Comparison of ENCODE assay signal across 24 cellular contexts in genomic region chr16:67954421-67955196, GRCh38. TPM values are rescaled to one million over a fixed set of nuclear protein-coding genes. Genes with fewer than 3 reads are reported as not detected.
A peak's percentile ranks its signal among the peaks of the same experiment; 100 is the strongest.
DNase-seq lines count a peak whose midpoint lies in the region; ATAC-seq, FAIRE-seq and TF ChIP-seq lines count a peak whose summit lies in the region.
"Had no signal": no experiment of that assay in that cellular context is flagged by ENCODE, and none has a peak within 500 bp of the region (broad histone marks: within the 10 kb centered on the region; RNA-seq: fewer than 3 reads in every experiment).

No MANE protein-coding gene starts in this region.

- no peaks in the 10 kb centered on the region for H3K4me1 ChIP-seq in A549
- H3K4me1 ChIP-seq in neural progenitor cell = no peaks in the 10 kb centered on the region
- no peaks in the 10 kb centered on the region for H3K4me1 ChIP-seq in trophoblast cell (ENCODE audit: control insufficient read depth in 1 of 2, insufficient read depth in 2 of 2, low read length in 2 of 2)

- no peak overlapping the region for H3K18ac ChIP-seq in trophoblast cell (ENCODE audit: low read length)

- H3K4me3 ChIP-seq in A549 (no peak overlapping the region), neural progenitor cell (no peak overlapping the region), trophoblast cell (ENCODE audit: low read depth, low read length) (no peak overlapping the region)
- H3K4me3 ChIP-seq: K562, MG63, Peyer's patch had no signal

- H3K9me3 Mint-ChIP-seq in neural progenitor cell = no peaks in the 10 kb centered on the region

- TF ChIP-seq CTCF in A549 (IDR thresholded peaks at IDR 0.05) = no peak
- TF ChIP-seq CTCF in RWPE1 (conservative IDR thresholded peaks at IDR 0.05; ENCODE audit: low read depth) = no peak
- no peak for TF ChIP-seq CTCF in neural progenitor cell (IDR thresholded peaks at IDR 0.05)

- no peak overlapping the region for H3K9ac ChIP-seq in neural progenitor cell
- no peak overlapping the region for H3K9ac ChIP-seq in trophoblast cell (ENCODE audit: low read length)

- H3K4ac ChIP-seq in trophoblast cell (ENCODE audit: low read depth, low read length) = no peak overlapping the region

- H4K8ac ChIP-seq in trophoblast cell (ENCODE audit: low read depth, low read length) = no peak overlapping the region

- H2BK120ac ChIP-seq in trophoblast cell (ENCODE audit: insufficient read depth, low read length, poor library complexity) = no peak overlapping the region

- H2BK12ac ChIP-seq in trophoblast cell (ENCODE audit: low read length) = no peak overlapping the region

- no peaks in the 10 kb centered on the region for H3K4me1 Mint-ChIP-seq in neural progenitor cell

- CTCF ChIA-PET in A549 (lab: Yijun Ruan, JAX) (interaction anchor here (0.8 to 8.4 kb wide), 4 partner anchors 11 to 138 kb away, joined by 3 to 54 read pairs (median 6); partner anchors contain the start of gene LCAT), RWPE1 (lab: Yijun Ruan, JAX) (no interaction called here)

- H3K4me3 Mint-ChIP-seq in neural progenitor cell = no peak overlapping the region

- no peak for DNase-seq in A549 (ENCODE audit: low read depth in 1 of 2, low spot score in 1 of 2)
- no peak for DNase-seq in RWPE1 (ENCODE audit: low spot score)
- DNase-seq in left kidney (ENCODE audit: low read depth, low spot score) = peak; percentile 20
- no peak for DNase-seq in neural progenitor cell (ENCODE audit: low spot score)
- no peak for DNase-seq in stimulated activated CD4-positive, alpha-beta T cell treated with anti-CD3 and anti-CD28 coated beads, Interleukin-15, amount 100 ng/mL, for 24 hours
- no peak for DNase-seq in activated effector memory CD4-positive, alpha-beta T cell treated with anti-CD3 and anti-CD28 coated beads, Interleukin-2, amount 50 U/mL, for 16 hours
- no peak for DNase-seq in trophoblast cell
- DNase-seq: BE2C, EL, GF-D8, H7, MG63, NCI-H187 treated with DMSO at 0.1 percent for 48 hours, NCI-H2227 treated with DMSO at 0.1 percent for 48 hours, NCI-H524, NCI-H774, Peyer's patch, SHP77 had no signal

- peaks cover 3% of the 10 kb centered on the region for H3K27me3 Mint-ChIP-seq in neural progenitor cell (ENCODE audit: insufficient read depth, low read depth)

- no peaks in the 10 kb centered on the region for H3F3A ChIP-seq in neural progenitor cell (ENCODE audit: low read depth)

- POLR2A ChIA-PET in A549 (lab: Yijun Ruan, JAX) = interaction anchor here (0.5 kb wide), 1 partner anchor 86 kb away, joined by 5 read pairs; no protein-coding TSS in a partner anchor
- POLR2A ChIA-PET in RWPE1 (lab: Yijun Ruan, JAX; ENCODE audit: low non-redundant PET) = no interaction called here

- H2BK5ac ChIP-seq in trophoblast cell (ENCODE audit: low read depth, low read length, poor library complexity) = no peak overlapping the region

- H3K27me3 ChIP-seq in neural progenitor cell (no peaks in the 10 kb centered on the region), trophoblast cell (ENCODE audit: insufficient read depth, low read length) (no peaks in the 10 kb centered on the region)
- H3K27me3 ChIP-seq: BE2C, MG63, Peyer's patch had no signal

- no peak overlapping the region for H4K91ac ChIP-seq in trophoblast cell (ENCODE audit: low read depth, low read length)

- FAIRE-seq in A549 (lab: Jason Lieb, UNC) = no peak
- FAIRE-seq: D721Med, K562 had no signal

- H3K36me3 Mint-ChIP-seq in neural progenitor cell = no peaks in the 10 kb centered on the region

- WGBS in A549 (ENCODE audit: missing lambda C conversion rate) = 85% methylated on average over 10 of the region's 10 CpGs
- WGBS in trophoblast cell (ENCODE audit: extremely low coverage, insufficient coverage, insufficient read length) = no CpG with 5 or more reads among the region's 10 CpGs

- no peak for TF ChIP-seq RAD21 in A549 (conservative IDR thresholded peaks at IDR 0.05 in 1 of 2, IDR thresholded peaks at IDR 0.05 in 1 of 2)

- H2AK5ac ChIP-seq in trophoblast cell (ENCODE audit: low read length) = no peak overlapping the region

- no peak overlapping the region for H3K14ac ChIP-seq in trophoblast cell (ENCODE audit: low read length)

- no peak overlapping the region for H3K23ac ChIP-seq in trophoblast cell (ENCODE audit: low read length)

- H4K20me1 ChIP-seq in neural progenitor cell (ENCODE audit: low read depth) = no peaks in the 10 kb centered on the region

- H3K79me2 ChIP-seq in neural progenitor cell (ENCODE audit: low read depth) (no peaks in the 10 kb centered on the region), trophoblast cell (ENCODE audit: control insufficient read depth, insufficient read depth, low read length, poor library complexity) (no peaks in the 10 kb centered on the region)

- no peak for TF ChIP-seq POLR2A in A549 (IDR thresholded peaks at IDR 0.05; ENCODE audit: low read length)

- H3K27ac ChIP-seq in A549 (no peak overlapping the region), RWPE1 (peak overlapping the region; percentile 40), neural progenitor cell (no peak overlapping the region), trophoblast cell (ENCODE audit: low read depth, low read length) (no peak overlapping the region)
- H3K27ac ChIP-seq: Peyer's patch had no signal

- peak overlapping the region; percentile 25 for H3K27ac Mint-ChIP-seq in neural progenitor cell

- ATAC-seq in A549 = peak; percentile 16 to 22; a peak in 3 of 6 replicates
- ATAC-seq in GM18907 (IDR thresholded peaks at IDR 0.05; ENCODE audit: unreplicated experiment) = no peak
- ATAC-seq: K562 had no signal

- no peaks in the 10 kb centered on the region for H3K79me1 ChIP-seq in trophoblast cell (ENCODE audit: low read length)

- H3K9me3 ChIP-seq in A549 = no peaks in the 10 kb centered on the region
- H3K9me3 ChIP-seq in neural progenitor cell (ENCODE audit: low read depth) = no peaks in the 10 kb centered on the region
- peaks cover 4% of the 10 kb centered on the region for H3K9me3 ChIP-seq in trophoblast cell (ENCODE audit: insufficient read depth, low read depth, low read length)
- H3K9me3 ChIP-seq: BE2C, MG63, Peyer's patch had no signal

- H4K12ac ChIP-seq in trophoblast cell (ENCODE audit: low read depth, low read length) = no peak overlapping the region

- H3K4me2 ChIP-seq in A549 (no peak overlapping the region), neural progenitor cell (no peak overlapping the region), trophoblast cell (ENCODE audit: low read length) (no peak overlapping the region)

- H2AFZ ChIP-seq in neural progenitor cell (replicated peaks) (no peak overlapping the region), trophoblast cell (ENCODE audit: insufficient read depth, low read length, poor library complexity) (no peak overlapping the region)

- no peaks in the 10 kb centered on the region for H3K36me3 ChIP-seq in neural progenitor cell
- H3K36me3 ChIP-seq in trophoblast cell (ENCODE audit: control insufficient read depth in 1 of 2, insufficient read depth in 2 of 2, low read length in 2 of 2) = peaks cover 80 to 83% of the 10 kb centered on the region in 2 experiments
- H3K36me3 ChIP-seq: BE2C, MG63 had no signal

- TF ChIP-seq EP300 in A549 (IDR thresholded peaks at IDR 0.05) = no peak

TF ChIP-seq in A549, 52 proteins besides CTCF, POLR2A, EP300 and RAD21 (continues in another document):
- TF ChIP-seq HES2 (IDR thresholded peaks at IDR 0.05) = no peak

RNA-seq across cellular contexts. Expression of gene LCAT, which starts 10.7 kb away (rescaled TPM):
- polyA plus RNA-seq in A549 (2011; rRNA removed) (1.7 and 2.6 TPM in 2 replicates), A549 (2017; fragmentation: RNase III; extraction: RNeasy Plus Mini Kit Qiagen cat#74134 plus additional on column Dnase treatment) (8.4 to 11.2 TPM (median 10.0 TPM) in 3 replicates)
- polyA plus RNA-seq in A549 (2012; cell fraction: cytosol; rRNA removed) = 5.6 and 7.2 TPM in 2 replicates
- 61.3 and 65.9 TPM in 2 replicates for polyA plus RNA-seq in A549 (2012; cell fraction: nucleus; rRNA removed)
- 0.66 and 1.5 TPM in 2 replicates for polyA minus RNA-seq in A549 (2011; rRNA and poly(A)+ RNA removed)
- 1.5 and 4.9 TPM in 2 replicates for total RNA-seq in neural progenitor cell (ENCODE audit: low replicate concordance)
- 21.7 and 21.9 TPM in 2 replicates for polyA plus RNA-seq in trophoblast cell (2013)

RNA-seq across cellular contexts. Expression of gene SLC12A4, which starts 13.8 kb away (rescaled TPM):
- polyA plus RNA-seq in A549 (2011; rRNA removed) (18.2 and 19.5 TPM in 2 replicates), A549 (2017; fragmentation: RNase III; extraction: RNeasy Plus Mini Kit Qiagen cat#74134 plus additional on column Dnase treatment) (32.6 to 34.7 TPM (median 33.2 TPM) in 3 replicates)
- 31.7 and 34.8 TPM in 2 replicates for polyA plus RNA-seq in A549 (2012; cell fraction: cytosol; rRNA removed)
- polyA plus RNA-seq in A549 (2012; cell fraction: nucleus; rRNA removed) = 134 and 182 TPM in 2 replicates
- 57.8 and 60.3 TPM in 2 replicates for polyA minus RNA-seq in A549 (2011; rRNA and poly(A)+ RNA removed)
- 8.8 and 21.1 TPM in 2 replicates for total RNA-seq in neural progenitor cell (ENCODE audit: low replicate concordance)
- polyA plus RNA-seq in trophoblast cell (2013) = 65.8 and 67.9 TPM in 2 replicates

RNA-seq across cellular contexts. Expression of gene PSMB10, which starts 18.0 kb away (rescaled TPM):
- polyA plus RNA-seq in A549 (2011; rRNA removed) (11.0 and 11.3 TPM in 2 replicates), A549 (2017; fragmentation: RNase III; extraction: RNeasy Plus Mini Kit Qiagen cat#74134 plus additional on column Dnase treatment) (51.9 to 53.5 TPM (median 52.4 TPM) in 3 replicates)
- polyA plus RNA-seq in A549 (2012; cell fraction: cytosol; rRNA removed) = 74.3 and 76.3 TPM in 2 replicates
- 57.1 and 62.6 TPM in 2 replicates for polyA plus RNA-seq in A549 (2012; cell fraction: nucleus; rRNA removed)
- 5.2 and 6.7 TPM in 2 replicates for polyA minus RNA-seq in A549 (2011; rRNA and poly(A)+ RNA removed)
- total RNA-seq in neural progenitor cell (ENCODE audit: low replicate concordance) = 1.2 and 4.4 TPM in 2 replicates
- 12.5 and 14.2 TPM in 2 replicates for polyA plus RNA-seq in trophoblast cell (2013)

RNA-seq across cellular contexts. Expression of gene CTRL, which starts 22.9 kb away (rescaled TPM):
- 0.92 and 1.6 TPM in 2 replicates for polyA plus RNA-seq in A549 (2011; rRNA removed)
- 5.4 and 6.9 TPM in 2 replicates for polyA plus RNA-seq in A549 (2012; cell fraction: cytosol; rRNA removed)
- polyA plus RNA-seq in A549 (2012; cell fraction: nucleus; rRNA removed) = 15.4 and 21.9 TPM in 2 replicates
- 3.6 to 4.4 TPM (median 3.9 TPM) in 3 replicates for polyA plus RNA-seq in A549 (2017; fragmentation: RNase III; extraction: RNeasy Plus Mini Kit Qiagen cat#74134 plus additional on column Dnase treatment)
- polyA minus RNA-seq in A549 (2011; rRNA and poly(A)+ RNA removed) = 0.83 and 1.6 TPM in 2 replicates
- total RNA-seq in neural progenitor cell (ENCODE audit: low replicate concordance) = 0.40 and 0.45 TPM in 2 replicates
- 0.34 and 0.42 TPM in 2 replicates for polyA plus RNA-seq in trophoblast cell (2013)

RNA-seq across cellular contexts. Expression of gene DPEP3, which starts 25.7 kb away (rescaled TPM):
- polyA plus RNA-seq in A549 (2011; rRNA removed) (not detected in 2 replicates), A549 (2017; fragmentation: RNase III; extraction: RNeasy Plus Mini Kit Qiagen cat#74134 plus additional on column Dnase treatment) (not detected in 3 replicates)
- not detected in 2 replicates for polyA plus RNA-seq in A549 (2012; cell fraction: cytosol; rRNA removed)
- polyA plus RNA-seq in A549 (2012; cell fraction: nucleus; rRNA removed) = 0.02 TPM in 1 of 2 replicates, not detected in the other
- polyA minus RNA-seq in A549 (2011; rRNA and poly(A)+ RNA removed) = not detected in 2 replicates
- 0.19 TPM in 1 of 2 replicates, not detected in the other for total RNA-seq in neural progenitor cell (ENCODE audit: low replicate concordance)
- 0.03 and 0.06 TPM in 2 replicates for polyA plus RNA-seq in trophoblast cell (2013)
- total RNA-seq: A673, K562, LHCN-M2, OCI-LY7, Peyer's patch had no signal
- polyA plus RNA-seq: K562 had no signal
